Comparison of ENCODE assay signal across 27 cellular contexts in the genomic region with DNA sequence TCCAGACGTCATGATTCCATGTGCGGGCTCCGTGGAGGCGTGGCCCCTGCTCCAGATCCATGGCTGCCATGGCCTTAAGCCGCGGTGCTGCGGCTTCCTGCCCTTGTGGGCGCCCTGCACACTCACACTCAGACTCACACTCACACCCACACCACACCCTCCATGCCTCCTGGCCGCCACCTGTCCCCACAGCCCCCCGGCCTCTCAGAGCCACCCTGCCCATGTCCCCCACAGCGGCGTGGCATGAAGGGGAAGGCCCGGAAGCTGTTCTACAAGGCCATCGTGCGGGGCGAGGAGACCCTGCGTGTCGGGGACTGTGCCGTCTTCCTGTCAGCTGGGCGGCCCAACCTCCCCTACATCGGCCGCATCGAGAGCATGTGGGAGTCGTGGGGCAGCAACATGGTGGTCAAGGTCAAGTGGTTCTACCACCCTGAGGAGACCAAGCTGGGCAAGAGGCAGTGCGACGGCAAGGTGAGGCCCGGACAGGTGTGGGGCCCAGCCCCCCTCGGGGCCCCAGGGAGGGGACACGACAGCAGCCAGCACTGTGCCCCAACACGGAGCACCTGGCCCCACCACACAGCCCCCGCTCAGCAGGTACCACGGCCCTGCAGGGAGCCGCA.
"Had no signal": no experiment of that assay in that cellular context is flagged by ENCODE, and none has a peak within 500 bp of the region (broad histone marks: within the 10 kb centered on the region; RNA-seq: fewer than 3 reads in every experiment).

No MANE protein-coding gene starts in this region.

- H3K27ac Mint-ChIP-seq: immature natural killer cell; mesothelial cell of epicardium; natural killer cell; stimulated activated naive B cell treated with anti-CD40 and anti-IgM and Interleukin-4, amounts not matched to agents 10 μg/mL and 1 μg/mL and 100 μg/mL, for 72 hours had no signal

- H3K36me3 Mint-ChIP-seq: immature natural killer cell; naive B cell; natural killer cell; stimulated activated naive B cell treated with anti-CD40 and anti-IgM and Interleukin-4, amounts not matched to agents 10 μg/mL and 1 μg/mL and 100 μg/mL, for 72 hours had no signal

- H3K4me3 ChIP-seq: left lung, lung, pancreas, prostate gland, sigmoid colon, testis, thyroid gland, transverse colon, upper lobe of left lung had no signal

- H3K27me3 ChIP-seq: left lung, pancreas, sigmoid colon, spleen, stomach, testis, thyroid gland, transverse colon, upper lobe of left lung had no signal

- ATAC-seq: left colon; left lung; natural killer cell; pancreas; right cardiac atrium; stimulated activated naive CD8-positive, alpha-beta T cell treated with anti-CD3 and anti-CD28 coated beads, Interleukin-15, Interleukin-2, amounts not matched to agents 100 U/mL and 50 U/mL, for 24 hours had no signal

- H3K4me1 Mint-ChIP-seq: naive B cell; stimulated activated naive B cell treated with anti-CD40 and anti-IgM and Interleukin-4, amounts not matched to agents 10 μg/mL and 1 μg/mL and 100 μg/mL, for 72 hours had no signal

- H3K9me3 Mint-ChIP-seq: immature natural killer cell; mesothelial cell of epicardium; naive B cell; natural killer cell; stimulated activated naive B cell treated with anti-CD40 and anti-IgM and Interleukin-4, amounts not matched to agents 10 μg/mL and 1 μg/mL and 100 μg/mL, for 72 hours had no signal

- H3K4me3 Mint-ChIP-seq: immature natural killer cell; mesothelial cell of epicardium; natural killer cell; stimulated activated naive B cell treated with anti-CD40 and anti-IgM and Interleukin-4, amounts not matched to agents 10 μg/mL and 1 μg/mL and 100 μg/mL, for 72 hours had no signal

- H3K27me3 Mint-ChIP-seq: naive B cell; stimulated activated naive B cell treated with anti-CD40 and anti-IgM and Interleukin-4, amounts not matched to agents 10 μg/mL and 1 μg/mL and 100 μg/mL, for 72 hours had no signal

- H3K27ac ChIP-seq: left lung, pancreas, prostate gland, sigmoid colon, testis, thyroid gland, transverse colon, upper lobe of left lung had no signal

- DNase-seq: hypothalamus; immature natural killer cell; kidney; left colon; mesendoderm; naive B cell; natural killer cell; nucleus accumbens; pancreas; posterior cingulate gyrus; retina; right cardiac atrium; sigmoid colon; small intestine; spleen; stimulated activated CD4-positive, alpha-beta T cell treated with anti-CD3 and anti-CD28 coated beads, Interleukin-4, amount 100 ng/mL, for 24 hours; stimulated activated naive B cell treated with anti-CD40 and anti-IgM and Interleukin-4, amounts not matched to agents 10 μg/mL and 1 μg/mL and 100 μg/mL, for 72 hours; stimulated activated naive CD8-positive, alpha-beta T cell treated with anti-CD3 and anti-CD28 coated beads, Interleukin-15, Interleukin-2, amounts not matched to agents 100 U/mL and 50 U/mL, for 24 hours; stomach; testis; thyroid gland; transverse colon had no signal

- H3K4me1 ChIP-seq: pancreas, prostate gland, sigmoid colon, testis, thyroid gland, transverse colon had no signal
